Comparison of ENCODE assay signal across 26 cellular contexts in genomic region chr1:98256700-98257099, GRCh38.
A peak's percentile ranks its signal among the peaks of the same experiment; 100 is the strongest.
DNase-seq lines count a peak whose midpoint lies in the region; ATAC-seq lines count a peak whose summit lies in the region.
"Had no signal": no experiment of that assay in that cellular context is flagged by ENCODE, and none has a peak within 500 bp of the region (broad histone marks: within the 10 kb centered on the region; RNA-seq: fewer than 3 reads in every experiment).

No MANE protein-coding gene starts in this region.

- peak; percentile 7 for DNase-seq in NCI-H82 (lab: John Stamatoyannopoulos, UW)
- DNase-seq in NCI-H82 treated with DMSO at 0.1 percent for 48 hours (lab: John Stamatoyannopoulos, UW; ENCODE audit: unreplicated experiment), result no peak
- peak; percentile 0 for DNase-seq in stimulated activated naive CD4-positive, alpha-beta T cell treated with Interleukin-2 at 50 U/mL for 16 hours (lab: John Stamatoyannopoulos, UW)
- DNase-seq in stimulated activated naive CD4-positive, alpha-beta T cell (lab: John Stamatoyannopoulos, UW), result no peak
- DNase-seq in COLO829 (ENCODE audit: low spot score), result no peak
- DNase-seq in HUDEP-2 (lab: John Stamatoyannopoulos, UW; ENCODE audit: unreplicated experiment in 76 of 76), result no peak
- DNase-seq: C1 segment of cervical spinal cord; CD8-positive, alpha-beta memory T cell; DMS53; GDM1; GM23248; H9; HFFc6; MG63; NCI-H1105 treated with DMSO at 0.1 percent for 48 hours; NCI-H2029 treated with DMSO at 0.1 percent for 48 hours; NCI-H2171; NCI-H345; NCI-H524 treated with DMSO at 0.1 percent for 48 hours; PC-9; RPMI8226; SHP77 had no signal

- ATAC-seq in activated T-helper 17 cell treated with anti-CD3 and anti-CD28 coated beads, Interleukin-2, amount 50 U/mL, for 72 hours (replicated peaks), result peak; percentile 61
- ATAC-seq in GM19023 (IDR thresholded peaks at IDR 0.05; ENCODE audit: unreplicated experiment), result no peak
- ATAC-seq: HepG2, K562 had no signal

- no peaks in the 10 kb centered on the region for H3K36me3 Mint-ChIP-seq in activated T-helper 17 cell treated with anti-CD3 and anti-CD28 coated beads, Interleukin-2, amount 50 U/mL, for 72 hours (ENCODE audit: low read depth)

- H3K27me3 Mint-ChIP-seq in activated T-helper 17 cell treated with anti-CD3 and anti-CD28 coated beads, Interleukin-2, amount 50 U/mL, for 72 hours, result no peaks in the 10 kb centered on the region
- H3K27me3 Mint-ChIP-seq: CD8-positive, alpha-beta memory T cell had no signal

- H3K4me3 Mint-ChIP-seq in activated T-helper 17 cell treated with anti-CD3 and anti-CD28 coated beads, Interleukin-2, amount 50 U/mL, for 72 hours, result no peak overlapping the region
- H3K4me3 Mint-ChIP-seq: CD8-positive, alpha-beta memory T cell; H9; HFFc6 had no signal

- no peak overlapping the region for H3K27ac Mint-ChIP-seq in activated T-helper 17 cell treated with anti-CD3 and anti-CD28 coated beads, Interleukin-2, amount 50 U/mL, for 72 hours
- H3K27ac Mint-ChIP-seq: CD8-positive, alpha-beta memory T cell; H9; HFFc6 had no signal

- H3K9me3 Mint-ChIP-seq in activated T-helper 17 cell treated with anti-CD3 and anti-CD28 coated beads, Interleukin-2, amount 50 U/mL, for 72 hours, result no peaks in the 10 kb centered on the region
- H3K9me3 Mint-ChIP-seq: HFFc6 had no signal

- H3K4me1 Mint-ChIP-seq in activated T-helper 17 cell treated with anti-CD3 and anti-CD28 coated beads, Interleukin-2, amount 50 U/mL, for 72 hours, result no peaks in the 10 kb centered on the region
- H3K4me1 Mint-ChIP-seq: CD8-positive, alpha-beta memory T cell had no signal

Comparison
In these comparisons a context has a peak if more than half of its experiments do, and no peak if none do; other contexts are left out.
1. DNase-seq: peak in NCI-H82 (single experiment) and stimulated activated naive CD4-positive, alpha-beta T cell treated with Interleukin-2 at 50 U/mL for 16 hours (single experiment); none in NCI-H82 treated with DMSO at 0.1 percent for 48 hours (single experiment), stimulated activated naive CD4-positive, alpha-beta T cell (0 of 6), COLO829 (single experiment) and HUDEP-2 (0 of 76).